In the genomic region with DNA sequence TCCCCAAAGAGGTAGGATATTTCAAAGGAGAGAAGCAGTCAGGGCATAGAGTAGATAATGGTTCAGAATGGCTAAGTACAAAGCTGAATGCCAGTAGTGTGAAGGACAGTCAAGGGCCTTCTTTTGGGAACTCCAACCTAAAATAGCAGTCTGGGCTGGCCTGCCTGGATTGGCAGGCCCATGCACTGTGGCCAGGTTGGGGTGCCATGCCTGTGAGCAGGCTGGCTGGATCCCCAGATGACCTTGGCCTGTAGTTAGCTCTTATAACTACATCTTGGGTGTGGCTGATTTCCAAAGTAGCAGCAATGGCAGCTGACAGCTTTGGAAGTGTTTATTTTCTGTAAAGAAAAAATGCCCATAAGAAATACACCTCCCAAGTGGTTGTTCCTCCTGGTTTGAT, we compare ENCODE assay signal across 26 cellular contexts. TPM values are rescaled to one million over a fixed set of nuclear protein-coding genes. Genes with fewer than 3 reads are reported as not detected.
DNase-seq lines count a peak whose midpoint lies in the region; ATAC-seq and TF ChIP-seq lines count a peak whose summit lies in the region.
"Had no signal": no experiment of that assay in that cellular context is flagged by ENCODE, and none has a peak within 500 bp of the region (broad histone marks: within the 10 kb centered on the region; RNA-seq: fewer than 3 reads in every experiment).

No MANE protein-coding gene starts in this region.

- H3K9me3 ChIP-seq in uterus: no peaks in the 10 kb centered on the region
- H3K9me3 ChIP-seq: BE2C, Peyer's patch, thoracic aorta had no signal

- H3K27ac Mint-ChIP-seq in chondrocyte (ENCODE audit: unreplicated experiment) (peak overlapping the region; percentile 18), nephron (no peak overlapping the region)
- H3K27ac Mint-ChIP-seq: activated CD4-positive, alpha-beta memory T cell treated with anti-CD3 and anti-CD28 coated beads for 36 hours; activated naive CD4-positive, alpha-beta T cell treated with anti-CD3 and anti-CD28 coated beads, Interleukin-2, amount 10 ng/mL, durations not matched to agents 7 days and 5 days; activated T-helper 1 cell treated with anti-CD3 and anti-CD28 coated beads, Interleukin-12 subunit alpha, Interleukin-12 subunit beta, Interleukin-2, Interleukin-4 antibody, amounts not matched to agents 30 ng/mL and 10 ng/mL and 1 ng/mL, durations not matched to agents 14 hours and 24 hours and 36 hours; endodermal cell; H9; progenitor cell of endocrine pancreas; T-helper 1 cell treated with Interleukin-12 subunit alpha and Interleukin-12 subunit beta and Interleukin-4 antibody, amounts not matched to agents 30 μg/mL and 1 μg/mL, for 36 hours had no signal

- no peak for TF ChIP-seq POLR2A in uterus (IDR thresholded peaks at IDR 0.05)

- H3K4me1 Mint-ChIP-seq in chondrocyte (ENCODE audit: low read depth) (peaks cover 73% of the 10 kb centered on the region), nephron (peaks cover 71% of the 10 kb centered on the region)
- H3K4me1 Mint-ChIP-seq: activated naive CD4-positive, alpha-beta T cell treated with anti-CD3 and anti-CD28 coated beads, Interleukin-2, amount 10 ng/mL, durations not matched to agents 7 days and 5 days; H9 had no signal

- intact Hi-C loops in left ventricle myocardium superior (cut with micrococcal nuclease) (loop anchor here (10.0 kb wide), 1 partner anchor 713 kb away; no protein-coding TSS in a partner anchor), uterus (cut with DNase I; ENCODE audit: low total_unique reads) (no loop called here)

- no peak for DNase-seq in chondrocyte (ENCODE audit: low spot score)
- peak; percentile 83 for DNase-seq in left ventricle myocardium superior
- DNase-seq in midbrain (lab: John Stamatoyannopoulos, UW): no peak
- DNase-seq in uterus: no peak
- DNase-seq: activated CD4-positive, alpha-beta memory T cell treated with anti-CD3 and anti-CD28 coated beads for 36 hours; activated CD8-positive, alpha-beta memory T cell treated with anti-CD3 and anti-CD28 coated beads, Interleukin-2, amount 50 U/mL, for 4 hours; activated naive CD4-positive, alpha-beta T cell treated with anti-CD3 and anti-CD28 coated beads, Interleukin-2, amount 10 ng/mL, durations not matched to agents 7 days and 5 days; BE2C; endodermal cell; H9; Peyer's patch; stimulated activated naive CD8-positive, alpha-beta T cell treated with anti-CD3 and anti-CD28 coated beads, Interleukin-15, Interleukin-2, amounts not matched to agents 100 U/mL and 50 U/mL, for 24 hours had no signal

- H3K4me1 ChIP-seq in ACC112 (ENCODE audit: control insufficient read depth, insufficient read depth, low read length, unreplicated experiment): peaks cover 22% of the 10 kb centered on the region
- H3K4me1 ChIP-seq in uterus: no peaks in the 10 kb centered on the region
- H3K4me1 ChIP-seq: BE2C had no signal

- H3K79me2 ChIP-seq in ACC112 (ENCODE audit: control insufficient read depth, insufficient read depth, low read length, unreplicated experiment): no peaks in the 10 kb centered on the region

- H3K27me3 Mint-ChIP-seq in chondrocyte (ENCODE audit: low read depth) (no peaks in the 10 kb centered on the region), nephron (ENCODE audit: low read depth) (no peaks in the 10 kb centered on the region)
- H3K27me3 Mint-ChIP-seq: activated naive CD4-positive, alpha-beta T cell treated with anti-CD3 and anti-CD28 coated beads, Interleukin-2, amount 10 ng/mL, durations not matched to agents 7 days and 5 days; progenitor cell of endocrine pancreas had no signal

- peak overlapping the region; percentile 52 for H2AFZ ChIP-seq in ACC112 (ENCODE audit: low read length, unreplicated experiment)

- no peak overlapping the region for H3K27ac ChIP-seq in ACC112 (ENCODE audit: low read depth, low read length)
- no peak overlapping the region for H3K27ac ChIP-seq in uterus
- H3K27ac ChIP-seq: coronary artery, Peyer's patch had no signal

- peak; percentile 96 for ATAC-seq in left ventricle myocardium superior
- ATAC-seq in HG03108 (IDR thresholded peaks at IDR 0.05; ENCODE audit: unreplicated experiment): no peak
- ATAC-seq in HG03439 (IDR thresholded peaks at IDR 0.05; ENCODE audit: unreplicated experiment): no peak
- ATAC-seq: activated CD4-positive, CD25-positive, alpha-beta regulatory T cell treated with anti-CD3 and anti-CD28 coated beads, Interleukin-2, amount 50 U/mL, for 24 hours; stimulated activated naive CD8-positive, alpha-beta T cell treated with anti-CD3 and anti-CD28 coated beads, Interleukin-15, Interleukin-2, amounts not matched to agents 100 U/mL and 50 U/mL, for 24 hours had no signal

- H3K4me3 Mint-ChIP-seq in chondrocyte (ENCODE audit: unreplicated experiment) (no peak overlapping the region), nephron (peak overlapping the region in 2 of 3 experiments; percentile 54 to 81)
- H3K4me3 Mint-ChIP-seq: activated CD4-positive, alpha-beta memory T cell treated with anti-CD3 and anti-CD28 coated beads for 36 hours; activated naive CD4-positive, alpha-beta T cell treated with anti-CD3 and anti-CD28 coated beads, Interleukin-2, amount 10 ng/mL, durations not matched to agents 7 days and 5 days; activated T-helper 1 cell treated with anti-CD3 and anti-CD28 coated beads, Interleukin-12 subunit alpha, Interleukin-12 subunit beta, Interleukin-2, Interleukin-4 antibody, amounts not matched to agents 30 ng/mL and 10 ng/mL and 1 ng/mL, durations not matched to agents 14 hours and 24 hours and 36 hours; endodermal cell; H9; T-helper 1 cell treated with Interleukin-12 subunit alpha and Interleukin-12 subunit beta and Interleukin-4 antibody, amounts not matched to agents 30 μg/mL and 1 μg/mL, for 36 hours had no signal

- H3K27me3 ChIP-seq in ACC112 (ENCODE audit: insufficient read depth, low read length): no peaks in the 10 kb centered on the region
- H3K27me3 ChIP-seq in uterus: no peaks in the 10 kb centered on the region
- H3K27me3 ChIP-seq: BE2C, Peyer's patch had no signal

- H3K9me3 Mint-ChIP-seq in chondrocyte (ENCODE audit: low read depth) (peaks cover 7% of the 10 kb centered on the region), nephron (no peaks in the 10 kb centered on the region)
- H3K9me3 Mint-ChIP-seq: activated CD4-positive, alpha-beta memory T cell treated with anti-CD3 and anti-CD28 coated beads for 36 hours; activated naive CD4-positive, alpha-beta T cell treated with anti-CD3 and anti-CD28 coated beads, Interleukin-2, amount 10 ng/mL, durations not matched to agents 7 days and 5 days; activated T-helper 1 cell treated with anti-CD3 and anti-CD28 coated beads, Interleukin-12 subunit alpha, Interleukin-12 subunit beta, Interleukin-2, Interleukin-4 antibody, amounts not matched to agents 30 ng/mL and 10 ng/mL and 1 ng/mL, durations not matched to agents 14 hours and 24 hours and 36 hours; endodermal cell; H9; T-helper 1 cell treated with Interleukin-12 subunit alpha and Interleukin-12 subunit beta and Interleukin-4 antibody, amounts not matched to agents 30 μg/mL and 1 μg/mL, for 36 hours had no signal

- H3K36me3 ChIP-seq in ACC112 (ENCODE audit: insufficient read depth, low read length) (no peaks in the 10 kb centered on the region), uterus (no peaks in the 10 kb centered on the region)
- H3K36me3 ChIP-seq: BE2C, Peyer's patch, thoracic aorta had no signal

- TF ChIP-seq CTCF in chondrocyte (IDR thresholded peaks at IDR 0.05) (no peak), nephron (IDR thresholded peaks at IDR 0.05; ENCODE audit: unreplicated experiment in 3 of 3) (no peak), uterus (IDR thresholded peaks at IDR 0.05) (no peak)

- H3K4me3 ChIP-seq in ACC112 (ENCODE audit: low read depth, low read length): no peak overlapping the region
- no peak overlapping the region for H3K4me3 ChIP-seq in uterus
- H3K4me3 ChIP-seq: coronary artery, Peyer's patch, thoracic aorta had no signal

- H3K36me3 Mint-ChIP-seq in chondrocyte (ENCODE audit: low read depth): no peaks in the 10 kb centered on the region
- no peaks in the 10 kb centered on the region for H3K36me3 Mint-ChIP-seq in nephron (ENCODE audit: low read depth)
- H3K36me3 Mint-ChIP-seq: activated CD4-positive, alpha-beta memory T cell treated with anti-CD3 and anti-CD28 coated beads for 36 hours; activated naive CD4-positive, alpha-beta T cell treated with anti-CD3 and anti-CD28 coated beads, Interleukin-2, amount 10 ng/mL, durations not matched to agents 7 days and 5 days had no signal

RNA-seq across cellular contexts. Expression of a gene that starts 51.5 kb away (rescaled TPM):
- total RNA-seq in chondrocyte: 2.0 to 2.3 TPM (median 2.2 TPM) in 3 replicates
- total RNA-seq in left ventricle myocardium superior: 4.4 TPM
- 1 to 10 TPM in 1 of 4 donors, under 1 TPM in 1, not detected in 2; 0.59 to 1.5 TPM for total RNA-seq in uterus
- total RNA-seq: A673; activated CD4-positive, alpha-beta memory T cell treated with anti-CD3 and anti-CD28 coated beads for 36 hours; activated T-helper 1 cell treated with anti-CD3 and anti-CD28 coated beads, Interleukin-12 subunit alpha, Interleukin-12 subunit beta, Interleukin-2, Interleukin-4 antibody, amounts not matched to agents 30 ng/mL and 10 ng/mL and 1 ng/mL, durations not matched to agents 14 hours and 24 hours and 36 hours; fibroblast of lung; G401; H9; lung microvascular endothelial cell had no signal
